In the genomic region with DNA sequence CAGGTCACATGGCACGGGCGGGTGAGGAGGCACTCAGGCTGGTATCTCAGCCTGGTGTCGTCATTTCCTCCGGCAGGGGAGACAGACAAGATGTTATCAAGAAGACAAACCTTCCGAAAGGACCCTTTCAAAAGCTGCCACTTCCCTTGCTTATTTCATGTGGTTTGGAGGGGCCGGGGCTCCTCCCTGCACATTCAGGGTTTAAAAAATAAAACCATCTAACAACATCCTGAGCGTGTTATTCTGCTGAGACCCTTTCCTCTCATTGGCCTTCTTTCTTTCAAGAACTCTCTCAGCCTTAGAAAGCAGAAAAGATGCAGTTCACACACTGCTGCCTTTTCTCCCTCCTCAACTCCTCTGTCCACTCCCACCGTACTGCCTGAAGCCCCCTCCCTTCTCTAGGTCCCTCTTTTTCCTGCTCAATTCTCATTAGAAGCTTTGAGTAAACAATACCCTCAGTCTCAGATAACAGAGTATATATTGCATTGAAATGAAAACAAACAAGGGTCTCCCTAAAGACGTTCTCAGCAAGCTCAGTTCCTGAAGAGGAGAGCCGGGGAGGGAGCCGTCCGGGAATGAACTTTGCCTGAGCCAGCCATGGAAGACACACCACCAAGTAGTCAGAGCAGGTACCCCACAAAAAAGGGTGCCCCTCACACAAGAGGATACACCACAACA, we compare ENCODE assay signal across 8 cellular contexts. TPM values are rescaled to one million over a fixed set of nuclear protein-coding genes. Genes with fewer than 3 reads are reported as not detected.
DNase-seq lines count a peak whose midpoint lies in the region; ATAC-seq lines count a peak whose summit lies in the region.

No MANE protein-coding gene starts in this region.

- peaks cover 93% of the 10 kb centered on the region for H3K4me1 ChIP-seq in BLaER1
- peaks cover 68% of the 10 kb centered on the region for H3K4me1 ChIP-seq in mesenchymal stem cell (ENCODE audit: control insufficient read depth, insufficient read depth, low read depth, low read length)

- no peak overlapping the region for H3K14ac ChIP-seq in mesenchymal stem cell (ENCODE audit: low read length in 2 of 2)

- H2AFZ ChIP-seq in mesenchymal stem cell (ENCODE audit: low read depth, low read length) = no peak overlapping the region

- peak overlapping the region; percentile 56 for H2BK15ac ChIP-seq in mesenchymal stem cell (ENCODE audit: low read depth, poor library complexity, severe bottlenecking)

- no peaks in the 10 kb centered on the region for H3K79me1 ChIP-seq in mesenchymal stem cell (replicated peaks; ENCODE audit: low read length, poor library complexity, severe bottlenecking)

- DNase-seq in SK-N-MC (ENCODE audit: low read depth, low spot score) = no peak
- peak; percentile 60 for DNase-seq in activated naive CD4-positive, alpha-beta T cell treated with anti-CD3 and anti-CD28 coated beads, Interleukin-2, amount 50 U/mL, for 16 hours
- DNase-seq in mesenchymal stem cell = peak; percentile 53
- DNase-seq in stimulated activated naive CD4-positive, alpha-beta T cell treated with Interleukin-2 at 50 U/mL for 16 hours (lab: John Stamatoyannopoulos, UW) = peak; percentile 68
- DNase-seq in iPS-NIHi11 (ENCODE audit: low spot score) = no peak
- DNase-seq in NCI-H2029 (lab: John Stamatoyannopoulos, UW) = no peak

- H3K27me3 ChIP-seq in BLaER1 = peaks cover 9% of the 10 kb centered on the region; the same call in 1 of the 2 replicates
- no peaks in the 10 kb centered on the region for H3K27me3 ChIP-seq in mesenchymal stem cell (ENCODE audit: control insufficient read depth in 1 of 2, insufficient read depth in 1 of 2, low read length in 2 of 2)

- 21% methylated on average over 12 of the region's 12 CpGs for WGBS in mesenchymal stem cell

- H3K9ac ChIP-seq in BLaER1 = peak overlapping the region; percentile 33
- no peak overlapping the region for H3K9ac ChIP-seq in SK-N-MC (ENCODE audit: insufficient read length)
- peak overlapping the region; percentile 95 for H3K9ac ChIP-seq in mesenchymal stem cell (ENCODE audit: low read length)

- peak overlapping the region; percentile 95 for H2AK5ac ChIP-seq in mesenchymal stem cell (ENCODE audit: low read length, severe bottlenecking)

- peak overlapping the region in 1 of 2 experiments; percentile 32 for H3K4ac ChIP-seq in mesenchymal stem cell (ENCODE audit: low read depth in 1 of 2, low read length in 2 of 2)

- H4K8ac ChIP-seq in mesenchymal stem cell (ENCODE audit: low read length) = peak overlapping the region; percentile 80

- H3K4me3 ChIP-seq in BLaER1 = no peak overlapping the region
- no peak overlapping the region for H3K4me3 ChIP-seq in SK-N-MC
- H3K4me3 ChIP-seq in mesenchymal stem cell (ENCODE audit: insufficient read depth in 1 of 2, low read depth in 1 of 2, low read length in 2 of 2) = peak overlapping the region in 1 of 2 experiments; percentile 31

- H2BK120ac ChIP-seq in mesenchymal stem cell (ENCODE audit: low read depth, low read length) = peak overlapping the region; percentile 66

- H3K23ac ChIP-seq in mesenchymal stem cell (ENCODE audit: low read length in 2 of 2) = no peak overlapping the region

- H3K36me3 ChIP-seq in BLaER1 (peaks cover 60% of the 10 kb centered on the region), SK-N-MC (ENCODE audit: insufficient read depth, low read length) (peaks cover 3% of the 10 kb centered on the region; the same call in 1 of the 2 replicates), mesenchymal stem cell (ENCODE audit: control insufficient read depth in 1 of 2, insufficient read depth in 2 of 2, low read depth in 1 of 2, low read length in 2 of 2) (peaks cover 51 to 72% of the 10 kb centered on the region in 2 experiments)

- ATAC-seq in GM21528 (IDR thresholded peaks at IDR 0.05; ENCODE audit: low FRiP score, unreplicated experiment) = peak; percentile 58

- peaks cover 100% of the 10 kb centered on the region for H4K20me1 ChIP-seq in BLaER1

- peak overlapping the region; percentile 56 to 91 for H2BK12ac ChIP-seq in mesenchymal stem cell (ENCODE audit: low read length in 2 of 2)

- peak overlapping the region; percentile 79 for H3K4me2 ChIP-seq in BLaER1
- H3K4me2 ChIP-seq in mesenchymal stem cell (ENCODE audit: low read length, poor library complexity, severe bottlenecking) = peak overlapping the region; percentile 77

- peak overlapping the region; percentile 49; the same call in 1 of the 2 replicates for H3K27ac ChIP-seq in BLaER1
- peak overlapping the region; percentile 30 for H3K27ac ChIP-seq in SK-N-MC
- peak overlapping the region; percentile 89 for H3K27ac ChIP-seq in mesenchymal stem cell (ENCODE audit: low read length, poor library complexity, severe bottlenecking)

- peak overlapping the region; percentile 11 to 73 for H3K18ac ChIP-seq in mesenchymal stem cell (ENCODE audit: low read depth in 1 of 2, low read length in 2 of 2)

- H2BK5ac ChIP-seq in mesenchymal stem cell (ENCODE audit: low read depth, low read length, poor library complexity, severe bottlenecking) = peak overlapping the region; percentile 88

- H3K9me3 ChIP-seq in BLaER1 = no peaks in the 10 kb centered on the region
- no peaks in the 10 kb centered on the region for H3K9me3 ChIP-seq in SK-N-MC (ENCODE audit: low read depth, low read length)
- H3K9me3 ChIP-seq in mesenchymal stem cell (ENCODE audit: control insufficient read depth, low read length) = no peaks in the 10 kb centered on the region

- H4K91ac ChIP-seq in mesenchymal stem cell (ENCODE audit: low read length) = no peak overlapping the region

RNA-seq across cellular contexts. Expression of a gene that starts 9.8 kb away (rescaled TPM):
- 9.6 TPM for polyA plus RNA-seq in mesenchymal stem cell (2013, experiment 1 of 2)
- 9.9 TPM for polyA plus RNA-seq in mesenchymal stem cell (2013, experiment 2 of 2)

Comparison
In these comparisons a context has a peak if more than half of its experiments do, and no peak if none do; other contexts are left out.
1. H3K27ac ChIP-seq: peak in every context shown above with its lines; median percentile 89 in mesenchymal stem cell; 49 in BLaER1; 30 in SK-N-MC.
2. DNase-seq: peak in activated naive CD4-positive, alpha-beta T cell treated with anti-CD3 and anti-CD28 coated beads, Interleukin-2, amount 50 U/mL, for 16 hours (single experiment), mesenchymal stem cell (single experiment) and stimulated activated naive CD4-positive, alpha-beta T cell treated with Interleukin-2 at 50 U/mL for 16 hours (single experiment); none in SK-N-MC (single experiment), iPS-NIHi11 (single experiment) and NCI-H2029 (single experiment).